18 cellular contexts compared by ENCODE assay signal in genomic region chr10:123635131-123635530, GRCh38. TPM values are rescaled to one million over a fixed set of nuclear protein-coding genes. Genes with fewer than 3 reads are reported as not detected.
DNase-seq lines count a peak whose midpoint lies in the region; ATAC-seq, FAIRE-seq and TF ChIP-seq lines count a peak whose summit lies in the region.
"Had no signal": no experiment of that assay in that cellular context is flagged by ENCODE, and none has a peak within 500 bp of the region (broad histone marks: within the 10 kb centered on the region; RNA-seq: fewer than 3 reads in every experiment).

No MANE protein-coding gene starts in this region.

- POLR2A ChIA-PET in H1 (lab: Charles Lee; ENCODE audit: partially characterized antibody): no interaction called here

- H2BK15ac ChIP-seq in H1 (ENCODE audit: low read length): 0 out of 2 replicates have a peak overlapping the region, but pooled peaks have one; percentile 40

- no peak for ATAC-seq in GM18870 (IDR thresholded peaks at IDR 0.05; ENCODE audit: unreplicated experiment)
- ATAC-seq: CD8-positive, alpha-beta T cell; GM12878; GM23338 had no signal

- no peak overlapping the region for H2BK5ac ChIP-seq in H1 (ENCODE audit: low read depth, low read length)

- no peak overlapping the region for H4K91ac ChIP-seq in H1 (replicated peaks; ENCODE audit: insufficient read length, low read length)

- no peaks in the 10 kb centered on the region for H3K79me1 ChIP-seq in H1 (ENCODE audit: low read depth, low read length)

- no peak overlapping the region for H2AFZ ChIP-seq in H1 (ENCODE audit: low read length)
- H2AFZ ChIP-seq: GM23338 had no signal

- no peak overlapping the region for H3K23ac ChIP-seq in H1 (ENCODE audit: insufficient read length)

- peaks cover 3 to 12% (median 5%) of the 10 kb centered on the region in 4 experiments; a peak in 5 of 7 replicates for H3K4me1 ChIP-seq in H1 (replicated peaks in 1 of 4; ENCODE audit: control insufficient read depth in 3 of 4, insufficient read depth in 4 of 4, low read length in 3 of 4)
- H3K4me1 ChIP-seq: Caco-2, HAP-1 had no signal

- H2BK20ac ChIP-seq in H1 (ENCODE audit: low read length): no peak overlapping the region

- H3K27me3 Mint-ChIP-seq in osteocyte (ENCODE audit: unreplicated experiment): no peaks in the 10 kb centered on the region

- H3K27ac Mint-ChIP-seq in osteocyte (ENCODE audit: unreplicated experiment): no peak overlapping the region
- H3K27ac Mint-ChIP-seq: CD4-positive, CD25-positive, alpha-beta regulatory T cell; CD8-positive, alpha-beta T cell; GM23338 had no signal

- no peaks in the 10 kb centered on the region for H3K23me2 ChIP-seq in H1 (ENCODE audit: low read depth, low read length)

- peaks cover 14% of the 10 kb centered on the region for H3K9me3 Mint-ChIP-seq in osteocyte (ENCODE audit: unreplicated experiment)
- H3K9me3 Mint-ChIP-seq: CD8-positive, alpha-beta T cell; GM23338 had no signal

- 97% methylated on average over 5 of the region's 5 CpGs; no CpG with 5 or more reads in 1 of the 2 experiments for WGBS in H1 (ENCODE audit: extremely low coverage in 1 of 2, insufficient coverage in 1 of 2, insufficient read length in 1 of 2, insufficient replicate concordance in 2 of 2, low coverage in 1 of 2, low lambda C conversion rate in 2 of 2, missing lambda C conversion rate in 1 of 2), 2 experiments

- no peaks in the 10 kb centered on the region for H3K4me1 Mint-ChIP-seq in osteocyte (ENCODE audit: unreplicated experiment)
- H3K4me1 Mint-ChIP-seq: CD4-positive, CD25-positive, alpha-beta regulatory T cell had no signal

- peak overlapping the region; percentile 54; the same call in 1 of the 2 replicates for H2AK5ac ChIP-seq in H1 (ENCODE audit: low read depth, low read length)

- FAIRE-seq in H1 (lab: Jason Lieb, UNC): no peak
- FAIRE-seq: GM12878, H54 had no signal

- no peak overlapping the region for H3K14ac ChIP-seq in H1 (ENCODE audit: insufficient read length)

- no peaks in the 10 kb centered on the region for H4K20me1 ChIP-seq in H1 (replicated peaks in 1 of 2; ENCODE audit: control insufficient read depth in 1 of 2, insufficient read depth in 2 of 2, low read length in 2 of 2)

- TF ChIP-seq CTCF in coronary artery (IDR thresholded peaks at IDR 0.05) (no peak), H1 (IDR thresholded peaks at IDR 0.05; ENCODE audit: control extremely low read depth in 1 of 3, insufficient read depth in 1 of 3, low read depth in 1 of 3, low read length in 3 of 3) (no peak), osteocyte (IDR thresholded peaks at IDR 0.05) (no peak)

- TF ChIP-seq EP300 in H1 (IDR thresholded peaks at IDR 0.05; ENCODE audit: borderline replicate concordance in 1 of 2, low read depth in 2 of 2, low read length in 2 of 2): no peak

- H3K79me2 ChIP-seq in H1 (ENCODE audit: control insufficient read depth in 1 of 2, insufficient read depth in 2 of 2, low read length in 2 of 2): no peaks in the 10 kb centered on the region

- TF ChIP-seq POLR2A in H1 (IDR thresholded peaks at IDR 0.05; ENCODE audit: control extremely low read depth in 1 of 2, low read depth in 2 of 2, low read length in 2 of 2): no peak

- no peak overlapping the region for H3K27ac ChIP-seq in coronary artery
- H3K27ac ChIP-seq in H1 (ENCODE audit: low read depth, low read length): no peak overlapping the region
- H3K27ac ChIP-seq: C4-2B had no signal

- no peak overlapping the region for H4K5ac ChIP-seq in H1 (ENCODE audit: insufficient read length, low read depth, low read length)

- H3K4ac ChIP-seq in H1 (replicated peaks; ENCODE audit: insufficient read length, low read depth, low read length): no peak overlapping the region

- no peak overlapping the region for H4K8ac ChIP-seq in H1 (ENCODE audit: extremely low read depth, insufficient read depth, low read length)

- H3K9ac ChIP-seq in H1 (replicated peaks in 1 of 4; ENCODE audit: extremely low read depth in 1 of 4, low read depth in 3 of 4, low read length in 3 of 4): no peak overlapping the region

- H3K36me3 Mint-ChIP-seq in osteocyte (ENCODE audit: unreplicated experiment): no peaks in the 10 kb centered on the region
- H3K36me3 Mint-ChIP-seq: CD4-positive, CD25-positive, alpha-beta regulatory T cell; CD8-positive, alpha-beta T cell had no signal

- H3K36me3 ChIP-seq in H1 (ENCODE audit: control insufficient read depth in 2 of 4, insufficient read depth in 4 of 4, low read length in 3 of 4): no peaks in the 10 kb centered on the region
- H3K36me3 ChIP-seq: HAP-1 had no signal

- H2BK120ac ChIP-seq in H1 (replicated peaks; ENCODE audit: low read depth, low read length): no peak overlapping the region

- H3K4me3 ChIP-seq in coronary artery: no peak overlapping the region
- H3K4me3 ChIP-seq in H1 (ENCODE audit: extremely low read depth in 1 of 4, insufficient read depth in 2 of 4, low read depth in 3 of 4, low read length in 4 of 4): no peak overlapping the region
- H3K4me3 ChIP-seq: GM12878, GM23338, HAP-1 had no signal

- CTCF ChIA-PET in H1 (lab: Charles Lee; ENCODE audit: partially characterized antibody): interaction anchor here (0.6 to 13.9 kb wide), 8 partner anchors 8 to 1510 kb away, joined by 3 to 135 read pairs (median 6); no protein-coding TSS in a partner anchor

- no peaks in the 10 kb centered on the region for H3K27me3 ChIP-seq in H1 (replicated peaks in 1 of 4; ENCODE audit: control insufficient read depth in 3 of 4, extremely low read depth in 1 of 4, insufficient read depth in 3 of 4, low read length in 3 of 4)

- H3K4me3 Mint-ChIP-seq in osteocyte (ENCODE audit: unreplicated experiment): no peak overlapping the region
- H3K4me3 Mint-ChIP-seq: CD4-positive, CD25-positive, alpha-beta regulatory T cell; CD8-positive, alpha-beta T cell; GM23338 had no signal

- no peak overlapping the region for H3K4me2 ChIP-seq in H1 (ENCODE audit: insufficient read depth in 1 of 2, low read depth in 2 of 2, low read length in 2 of 2)
- H3K4me2 ChIP-seq: GM23338 had no signal

- H3K56ac ChIP-seq in H1 (replicated peaks; ENCODE audit: insufficient read length, low read depth, low read length): no peak overlapping the region

- DNase-seq in coronary artery (ENCODE audit: low spot score) (peak; percentile 16), H1 (ENCODE audit: low read depth in 1 of 2, low spot score in 2 of 2) (no peak), osteocyte (ENCODE audit: extremely low spot score, unreplicated experiment) (peak; percentile 54), NCI-H524 treated with DMSO at 0.1 percent for 48 hours (lab: John Stamatoyannopoulos, UW) (no peak)
- DNase-seq in activated CD4-positive, alpha-beta T cell treated with anti-CD3 and anti-CD28 coated beads for 4 hours: no peak
- DNase-seq: Caco-2; CD4-positive, CD25-positive, alpha-beta regulatory T cell; CD8-positive, alpha-beta T cell; DMS79; GDM1 had no signal

- no peak for TF ChIP-seq RAD21 in H1 (IDR thresholded peaks at IDR 0.05 in 1 of 2, conservative IDR thresholded peaks at IDR 0.05 in 1 of 2; ENCODE audit: low read depth in 2 of 2, low read length in 2 of 2)

- H3K18ac ChIP-seq in H1 (ENCODE audit: extremely low read depth, low read length): no peak overlapping the region

- H3K9me3 ChIP-seq in H1 (ENCODE audit: insufficient read depth in 2 of 2, low read depth in 1 of 2, low read length in 1 of 2): no peaks in the 10 kb centered on the region
- H3K9me3 ChIP-seq: Caco-2, HAP-1 had no signal

- no peak overlapping the region for H2BK12ac ChIP-seq in H1 (ENCODE audit: low read depth, low read length)

TF ChIP-seq in H1, 55 proteins besides CTCF, POLR2A, EP300 and RAD21 (continues in another document):
- no peak for TF ChIP-seq HDAC6 (IDR thresholded peaks at IDR 0.05; ENCODE audit: low read depth, low read length)
- no peak for TF ChIP-seq GABPA (IDR thresholded peaks at IDR 0.05; ENCODE audit: borderline replicate concordance, insufficient read depth, low read length)
- TF ChIP-seq CBX5 (IDR thresholded peaks at IDR 0.05; ENCODE audit: low read depth, low read length): no peak
- no peak for TF ChIP-seq BRCA1 (IDR thresholded peaks at IDR 0.05; ENCODE audit: low read depth, low read length)

RNA-seq across cellular contexts. Expression of gene GPR26, which starts 31.0 kb away (rescaled TPM):
- total RNA-seq in H1 (2021; fragmentation: NEBNext Ultra II Directional; extraction: Animal tissue kit (Norgen Biotek cat#: 25700)): 0.09 and 0.10 TPM in 2 replicates
- 0.11 and 0.21 TPM in 2 replicates for polyA plus RNA-seq in H1 (2011; rRNA removed)
- polyA plus RNA-seq in H1 (2011; cell fraction: cytosol; rRNA removed): 0.13 TPM
- 0.11 TPM for polyA plus RNA-seq in H1 (2011; cell fraction: nucleus; rRNA removed)
- 0.15 to 0.23 TPM (median 0.17 TPM) in 4 replicates for polyA plus RNA-seq in H1 (2012, experiment 1 of 2)
- 0.04 TPM for polyA plus RNA-seq in H1 (2012, experiment 2 of 2)
- 0.04 TPM for polyA plus RNA-seq in H1 (2013, experiment 1 of 2)
- polyA plus RNA-seq in H1 (2013, experiment 2 of 2): 0.04 TPM
- 0.25 and 0.41 TPM in 2 replicates for polyA minus RNA-seq in H1 (2011; rRNA and poly(A)+ RNA removed)
- polyA minus RNA-seq in H1 (2011; cell fraction: cytosol; rRNA and poly(A)+ RNA removed): not detected
- 0.30 TPM for polyA minus RNA-seq in H1 (2011; cell fraction: nucleus; rRNA and poly(A)+ RNA removed)
- not detected in 2 replicates for total RNA-seq in osteocyte
- total RNA-seq: A172; A673; Caco-2; CD4-positive, CD25-positive, alpha-beta regulatory T cell; CD8-positive, alpha-beta T cell had no signal
- polyA plus RNA-seq: CD4-positive, CD25-positive, alpha-beta regulatory T cell had no signal

Comparison
In these comparisons a context has a peak if more than half of its experiments do, and no peak if none do; other contexts are left out.
1. DNase-seq: peak in coronary artery (single experiment) and osteocyte (single experiment); none in H1 (0 of 2), NCI-H524 treated with DMSO at 0.1 percent for 48 hours (single experiment) and activated CD4-positive, alpha-beta T cell treated with anti-CD3 and anti-CD28 coated beads for 4 hours (0 of 2).